9 cellular contexts compared by ENCODE assay signal in genomic region chr1:23169727-23170335, GRCh38. TPM values are rescaled to one million over a fixed set of nuclear protein-coding genes. Genes with fewer than 3 reads are reported as not detected.
DNase-seq lines count a peak whose midpoint lies in the region; ATAC-seq and TF ChIP-seq lines count a peak whose summit lies in the region.
"Had no signal": no experiment of that assay in that cellular context is flagged by ENCODE, and none has a peak within 500 bp of the region (broad histone marks: within the 10 kb centered on the region; RNA-seq: fewer than 3 reads in every experiment).

No MANE protein-coding gene starts in this region.

- intact Hi-C loops in left colon (cut with DNase I, micrococcal nuclease) = no loop called here

- peak overlapping the region; percentile 51 for H3K4me3 Mint-ChIP-seq in T-helper 2 cell treated with Interferon-gamma antibody and Interleukin-4, amounts not matched to agents 5 μg/mL and 100 μg/mL, for 36 hours

- no peaks in the 10 kb centered on the region for H3K36me3 Mint-ChIP-seq in T-helper 2 cell treated with Interferon-gamma antibody and Interleukin-4, amounts not matched to agents 5 μg/mL and 100 μg/mL, for 36 hours (ENCODE audit: low read depth)

- H3K27me3 ChIP-seq in brain microvascular endothelial cell (replicated peaks) = no peaks in the 10 kb centered on the region

- no peaks in the 10 kb centered on the region for H3K36me3 ChIP-seq in brain microvascular endothelial cell (replicated peaks)

- peak; percentile 17 for DNase-seq in T-helper 2 cell treated with Interferon-gamma antibody and Interleukin-4, amounts not matched to agents 5 μg/mL and 100 μg/mL, for 36 hours (ENCODE audit: low spot score)
- DNase-seq in T-helper 2 cell (no peak), NCI-H446 (lab: John Stamatoyannopoulos, UW) (peak; percentile 74 to 95), brain microvascular endothelial cell (peak; percentile 63), left colon (peak; percentile 47 to 72), stromal cell of bone marrow (ENCODE audit: low read depth) (peak; percentile 88)

- H3K4me3 ChIP-seq in brain microvascular endothelial cell (ENCODE audit: low read depth, low read length) = no peak overlapping the region

- in situ Hi-C loops in brain microvascular endothelial cell (cut with HindIII; ENCODE audit: low pct_ligation_motif_present, low sequenced_read_pairs) = no loop called here

- peaks cover 4% of the 10 kb centered on the region for H3K9me3 Mint-ChIP-seq in T-helper 2 cell treated with Interferon-gamma antibody and Interleukin-4, amounts not matched to agents 5 μg/mL and 100 μg/mL, for 36 hours

- H3K4me1 Mint-ChIP-seq in T-helper 2 cell treated with Interferon-gamma antibody and Interleukin-4, amounts not matched to agents 5 μg/mL and 100 μg/mL, for 36 hours (ENCODE audit: low read depth) = peaks cover 21% of the 10 kb centered on the region

- H3K27me3 Mint-ChIP-seq in T-helper 2 cell treated with Interferon-gamma antibody and Interleukin-4, amounts not matched to agents 5 μg/mL and 100 μg/mL, for 36 hours (ENCODE audit: low read depth) = peaks cover 6% of the 10 kb centered on the region

- TF ChIP-seq CTCF in brain microvascular endothelial cell (IDR thresholded peaks at IDR 0.05; ENCODE audit: low read depth, low read length, missing control alignments) = no peak

- H3K27ac ChIP-seq in brain microvascular endothelial cell = peak overlapping the region; percentile 90
- H3K27ac ChIP-seq: C4-2B had no signal

- H3K27ac Mint-ChIP-seq in T-helper 2 cell treated with Interferon-gamma antibody and Interleukin-4, amounts not matched to agents 5 μg/mL and 100 μg/mL, for 36 hours = peak overlapping the region; percentile 10

- ATAC-seq in left colon = peak; percentile 45
- ATAC-seq in GM21825 (IDR thresholded peaks at IDR 0.05; ENCODE audit: unreplicated experiment) = no peak
- no peak for ATAC-seq in GM21723 (IDR thresholded peaks at IDR 0.05; ENCODE audit: unreplicated experiment)

RNA-seq across cellular contexts. Expression of gene LUZP1, which starts 1.2 kb away (rescaled TPM):
- total RNA-seq in left colon = 10 to 100 TPM; 43.7 to 57.8 TPM

RNA-seq across cellular contexts. Expression of gene HTR1D, which starts 47.5 kb away (rescaled TPM):
- 1 to 10 TPM in 1 of 2 donors, under 1 TPM in 1; 0.46 to 1.1 TPM for total RNA-seq in left colon

Comparison
In these comparisons a context has a peak if more than half of its experiments do, and no peak if none do; other contexts are left out.
1. DNase-seq: peak in T-helper 2 cell treated with Interferon-gamma antibody and Interleukin-4, amounts not matched to agents 5 μg/mL and 100 μg/mL, for 36 hours (single experiment), NCI-H446 (2 of 2), brain microvascular endothelial cell (single experiment), left colon (2 of 2) and stromal cell of bone marrow (single experiment); none in T-helper 2 cell (0 of 5).